In genomic region chr12:130872179-130873096, GRCh38 we compare ENCODE assay signal across 9 cellular contexts. TPM values are rescaled to one million over a fixed set of nuclear protein-coding genes. Genes with fewer than 3 reads are reported as not detected.
A peak's percentile ranks its signal among the peaks of the same experiment; 100 is the strongest.
DNase-seq lines count a peak whose midpoint lies in the region; ATAC-seq, FAIRE-seq and TF ChIP-seq lines count a peak whose summit lies in the region.
"Had no signal": no experiment of that assay in that cellular context is flagged by ENCODE, and none has a peak within 500 bp of the region (broad histone marks: within the 10 kb centered on the region; RNA-seq: fewer than 3 reads in every experiment).

No MANE protein-coding gene starts in this region.

- POLR2A ChIA-PET in endothelial cell of umbilical vein (lab: Charles Lee), result no interaction called here

- no peak for TF ChIP-seq POLR2A in endothelial cell of umbilical vein (IDR thresholded peaks at IDR 0.05; ENCODE audit: low read depth, low read length)

- TSS peak; percentile 40 for BruUV-seq in endothelial cell of umbilical vein (replicated peaks; lab: Mats Ljungman, UMichigan)

- peaks cover 36% of the 10 kb centered on the region for H3K79me2 ChIP-seq in endothelial cell of umbilical vein (ENCODE audit: control insufficient read depth, insufficient read depth, low read length)

- no peaks in the 10 kb centered on the region for H3K9me1 ChIP-seq in endothelial cell of umbilical vein (replicated peaks; ENCODE audit: control insufficient read depth, extremely low read depth, insufficient read depth, low read length)

- H3K4me1 ChIP-seq in endothelial cell of umbilical vein (ENCODE audit: control insufficient read depth, extremely low read depth, insufficient read depth, low read length) (peaks cover 23% of the 10 kb centered on the region), mucosa of descending colon (ENCODE audit: low read depth) (peaks cover 13% of the 10 kb centered on the region)

- H4K20me1 ChIP-seq in endothelial cell of umbilical vein (replicated peaks; ENCODE audit: control insufficient read depth, extremely low read depth, insufficient read depth, low read length), result peaks cover 8% of the 10 kb centered on the region

- peak overlapping the region; percentile 56 to 99 (median 96) for H3K4me3 ChIP-seq in endothelial cell of umbilical vein (replicated peaks in 1 of 3; ENCODE audit: insufficient read depth in 1 of 3, low read depth in 1 of 3, low read length in 3 of 3)
- H3K4me3 ChIP-seq in mucosa of descending colon, result peak overlapping the region; percentile 76

- no peak for TF ChIP-seq CTCF in endothelial cell of umbilical vein (IDR thresholded peaks at IDR 0.05; ENCODE audit: extremely low read depth in 1 of 2, insufficient read depth in 1 of 2, low read depth in 1 of 2, low read length in 2 of 2)
- no peak for TF ChIP-seq CTCF in mucosa of descending colon (IDR thresholded peaks at IDR 0.05)

- H2AFZ ChIP-seq in endothelial cell of umbilical vein (ENCODE audit: low read depth, low read length), result peak overlapping the region; percentile 6

- peak overlapping the region; percentile 88 for H3K4me2 ChIP-seq in endothelial cell of umbilical vein (ENCODE audit: insufficient read depth, low read length)

- H3K27ac ChIP-seq in endothelial cell of umbilical vein (ENCODE audit: insufficient read depth, low read depth, low read length), result peak overlapping the region; percentile 70

- DNase-seq in ELR (ENCODE audit: low read depth) (peak; percentile 35), endothelial cell of umbilical vein (ENCODE audit: low read depth, low spot score) (peak; percentile 42), mucosa of descending colon (peak in 2 of 3 donors; percentile 40 to 67), stromal cell of bone marrow (ENCODE audit: low read depth) (peak; percentile 13)
- DNase-seq in activated CD8-positive, alpha-beta memory T cell treated with anti-CD3 and anti-CD28 coated beads for 4 hours (ENCODE audit: low read depth in 2 of 2), result peak; percentile 8 to 21
- DNase-seq in NK-92 treated with Interleukin-12 subunit alpha and Interleukin-12 subunit beta, amount 100 ng/mL, for 24 hours (lab: John Stamatoyannopoulos, UW), result no peak

- H3K36me3 ChIP-seq in endothelial cell of umbilical vein (ENCODE audit: control insufficient read depth in 2 of 2, extremely low read depth in 1 of 2, insufficient read depth in 2 of 2, low read length in 2 of 2) (peaks cover 6 to 36% of the 10 kb centered on the region in 2 experiments), mucosa of descending colon (ENCODE audit: low read depth) (peaks cover 5% of the 10 kb centered on the region)

- TF ChIP-seq RAD21 in Ishikawa (IDR thresholded peaks at IDR 0.05; ENCODE audit: low read depth), result no peak

- peak; percentile 22 for ATAC-seq in GM21529 (IDR thresholded peaks at IDR 0.05; ENCODE audit: unreplicated experiment)
- ATAC-seq in mucosa of descending colon, result peak; percentile 58

- no peaks in the 10 kb centered on the region for H3K9me3 ChIP-seq in endothelial cell of umbilical vein (replicated peaks; ENCODE audit: control insufficient read depth, insufficient read depth, low read length)
- no peaks in the 10 kb centered on the region for H3K9me3 ChIP-seq in mucosa of descending colon

- intact Hi-C loops in endothelial cell of umbilical vein (cut with micrococcal nuclease) (loop anchor here (5.0 to 10.0 kb wide), 5 partner anchors 55 to 1075 kb away; partner anchors contain the start of genes EP400 and SFSWAP), mucosa of descending colon (cut with DNase I, micrococcal nuclease) (no loop called here)

- peak; percentile 70 for FAIRE-seq in endothelial cell of umbilical vein (lab: Jason Lieb, UNC)
- FAIRE-seq: endometrium had no signal

- dilution Hi-C loops in endothelial cell of umbilical vein (cut with MboI; ENCODE audit: extremely low pct_ligation_motif_present, low sequenced_read_pairs), result no loop called here

- no peaks in the 10 kb centered on the region for H3K27me3 ChIP-seq in endothelial cell of umbilical vein (ENCODE audit: control insufficient read depth in 2 of 2, insufficient read depth in 2 of 2, low read length in 2 of 2)

- no peak for TF ChIP-seq EP300 in Ishikawa (IDR thresholded peaks at IDR 0.05; ENCODE audit: borderline replicate concordance)

- peak overlapping the region; percentile 96 for H3K9ac ChIP-seq in endothelial cell of umbilical vein (replicated peaks; ENCODE audit: extremely low read depth, insufficient read depth, low read length)

- CTCF ChIA-PET in endothelial cell of umbilical vein (lab: Charles Lee), result no interaction called here

TF ChIP-seq in Ishikawa, 13 proteins besides CTCF, POLR2A, EP300 and RAD21 (continues in another document):
- TF ChIP-seq MAX (IDR thresholded peaks at IDR 0.05) (peak; percentile 79; the same call in 1 of the 2 replicates), EGR1 (IDR thresholded peaks at IDR 0.05) (no peak), CREB1 (IDR thresholded peaks at IDR 0.05; ENCODE audit: low read depth) (no peak), NFIC (IDR thresholded peaks at IDR 0.05) (no peak), TEAD4 (IDR thresholded peaks at IDR 0.05) (no peak), USF1 (IDR thresholded peaks at IDR 0.05) (peak; percentile 39; the same call in 1 of the 2 replicates)

TF ChIP-seq in endothelial cell of umbilical vein, 7 proteins besides CTCF, POLR2A, EP300 and RAD21:
- TF ChIP-seq EZH2 (IDR thresholded peaks at IDR 0.05; ENCODE audit: borderline replicate concordance, low read depth, low read length, severe bottlenecking) (no peak), JUN (IDR thresholded peaks at IDR 0.05; ENCODE audit: borderline replicate concordance, insufficient read depth, insufficient read length, low read depth) (no peak), MYC (IDR thresholded peaks at IDR 0.05; ENCODE audit: low read depth, low read length) (peak; percentile 2)

RNA-seq across cellular contexts. Expression of gene RAN, which starts 0.6 kb away (rescaled TPM):
- total RNA-seq in endothelial cell of umbilical vein, result 1,205 and 1,212 TPM in 2 replicates
- polyA plus RNA-seq in endothelial cell of umbilical vein, result 986 and 1,075 TPM in 2 replicates
- 1,906 and 2,063 TPM in 2 replicates for polyA plus RNA-seq in endothelial cell of umbilical vein (2011; cell fraction: cytosol; rRNA removed)
- polyA plus RNA-seq in endothelial cell of umbilical vein (2011; cell fraction: nucleus; rRNA removed), result 895 and 1,087 TPM in 2 replicates
- 1,409 and 2,015 TPM in 2 replicates for polyA plus RNA-seq in endothelial cell of umbilical vein (2012)
- 908 and 983 TPM in 2 replicates for polyA minus RNA-seq in endothelial cell of umbilical vein
- 640 TPM for polyA minus RNA-seq in endothelial cell of umbilical vein (2011; cell fraction: cytosol; rRNA and poly(A)+ RNA removed)
- 117 and 169 TPM in 2 replicates for polyA minus RNA-seq in endothelial cell of umbilical vein (2011; cell fraction: nucleus; rRNA and poly(A)+ RNA removed)
- 100 to 1,000 TPM; 258 to 389 (median 306) TPM for total RNA-seq in mucosa of descending colon

RNA-seq across cellular contexts. Expression of gene STX2, which starts 33.4 kb away (rescaled TPM):
- total RNA-seq in endothelial cell of umbilical vein, result 30.7 and 32.6 TPM in 2 replicates
- polyA plus RNA-seq in endothelial cell of umbilical vein, result 24.2 and 26.2 TPM in 2 replicates
- polyA plus RNA-seq in endothelial cell of umbilical vein (2011; cell fraction: cytosol; rRNA removed), result 23.2 and 23.6 TPM in 2 replicates
- 45.4 and 65.4 TPM in 2 replicates for polyA plus RNA-seq in endothelial cell of umbilical vein (2011; cell fraction: nucleus; rRNA removed)
- polyA plus RNA-seq in endothelial cell of umbilical vein (2012), result 33.7 and 36.7 TPM in 2 replicates
- 25.8 and 28.8 TPM in 2 replicates for polyA minus RNA-seq in endothelial cell of umbilical vein
- polyA minus RNA-seq in endothelial cell of umbilical vein (2011; cell fraction: cytosol; rRNA and poly(A)+ RNA removed), result 7.0 TPM
- polyA minus RNA-seq in endothelial cell of umbilical vein (2011; cell fraction: nucleus; rRNA and poly(A)+ RNA removed), result 8.8 and 14.8 TPM in 2 replicates
- total RNA-seq in mucosa of descending colon, result 10 to 100 TPM in 1 of 3 donors, 1 to 10 TPM in 2; 1.6 to 34.2 (median 4.4) TPM
